In genomic region chr2:174325932-174326879, GRCh38 we compare ENCODE assay signal across 8 cellular contexts. TPM values are rescaled to one million over a fixed set of nuclear protein-coding genes. Genes with fewer than 3 reads are reported as not detected.
DNase-seq lines count a peak whose midpoint lies in the region; ATAC-seq and TF ChIP-seq lines count a peak whose summit lies in the region.

No MANE protein-coding gene starts in this region.

- peaks cover 69% of the 10 kb centered on the region for H3K27me3 ChIP-seq in H7 (ENCODE audit: control insufficient read depth, insufficient read depth, low read length)

- no peaks in the 10 kb centered on the region for H3K36me3 ChIP-seq in H7 (replicated peaks; ENCODE audit: control insufficient read depth, insufficient read depth, low read length)

- H3K4me3 ChIP-seq in H7 (ENCODE audit: insufficient read depth, low read depth, low read length), result peak overlapping the region; percentile 57

- peaks cover 71% of the 10 kb centered on the region for H3K27me3 Mint-ChIP-seq in activated CD8-positive, alpha-beta T cell treated with anti-CD3 and anti-CD28 coated beads for 36 hours

- intact Hi-C loops in activated CD8-positive, alpha-beta T cell treated with anti-CD3 and anti-CD28 coated beads for 36 hours (cut with micrococcal nuclease), result no loop called here
- intact Hi-C loops in posterior vena cava (cut with DNase I), result no loop called here

- no peak for TF ChIP-seq CTCF in activated CD8-positive, alpha-beta T cell treated with anti-CD3 and anti-CD28 coated beads for 36 hours (IDR thresholded peaks at IDR 0.05)

- H3K27ac Mint-ChIP-seq in activated CD8-positive, alpha-beta T cell treated with anti-CD3 and anti-CD28 coated beads for 36 hours, result no peak overlapping the region

- POLR2A ChIA-PET in activated CD8-positive, alpha-beta T cell treated with anti-CD3 and anti-CD28 coated beads for 36 hours (lab: Charles Lee), result interaction anchor here (0.6 to 2.1 kb wide), 3 partner anchors 8 to 180 kb away, joined by 3 to 9 read pairs (median 4); partner anchors contain the start of gene SP9

- H3K36me3 Mint-ChIP-seq in activated CD8-positive, alpha-beta T cell treated with anti-CD3 and anti-CD28 coated beads for 36 hours (ENCODE audit: low read depth), result no peaks in the 10 kb centered on the region

- CTCF ChIA-PET in activated CD8-positive, alpha-beta T cell treated with anti-CD3 and anti-CD28 coated beads for 36 hours (lab: Charles Lee), result interaction anchor here (0.7 to 2.7 kb wide), 9 partner anchors 11 to 923 kb away, joined by 3 to 36 read pairs (median 3); no protein-coding TSS in a partner anchor

- H3K4me1 Mint-ChIP-seq in activated CD8-positive, alpha-beta T cell treated with anti-CD3 and anti-CD28 coated beads for 36 hours (ENCODE audit: low read depth), result peaks cover 20% of the 10 kb centered on the region

- peak; percentile 39 for DNase-seq in AG20443 (ENCODE audit: low spot score)
- DNase-seq in H7, result peak; percentile 81
- peak; percentile 39 for DNase-seq in activated CD8-positive, alpha-beta T cell treated with anti-CD3 and anti-CD28 coated beads for 36 hours
- peak; percentile 35 for DNase-seq in germinal center (ENCODE audit: low spot score)
- peak; percentile 82 for DNase-seq in posterior vena cava (ENCODE audit: low spot score)
- DNase-seq in RPMI8226, result no peak
- DNase-seq in NCI-H1417 treated with DMSO at 0.1 percent for 48 hours (lab: John Stamatoyannopoulos, UW), result no peak

- no peaks in the 10 kb centered on the region for H3K9me3 Mint-ChIP-seq in activated CD8-positive, alpha-beta T cell treated with anti-CD3 and anti-CD28 coated beads for 36 hours

- peak; percentile 49 for ATAC-seq in activated CD8-positive, alpha-beta T cell treated with anti-CD3 and anti-CD28 coated beads for 36 hours
- ATAC-seq in GM21381 (IDR thresholded peaks at IDR 0.05; ENCODE audit: unreplicated experiment), result no peak

- peak overlapping the region; percentile 55 for H3K4me3 Mint-ChIP-seq in activated CD8-positive, alpha-beta T cell treated with anti-CD3 and anti-CD28 coated beads for 36 hours

RNA-seq across cellular contexts. Expression of gene SP9, which starts 8.5 kb away (rescaled TPM):
- 0.10 and 0.15 TPM in 2 replicates for total RNA-seq in H7 (2014; rRNA removed; shearing (Covaris generic))
- not detected for total RNA-seq in activated CD8-positive, alpha-beta T cell treated with anti-CD3 and anti-CD28 coated beads for 36 hours
- not detected for total RNA-seq in posterior vena cava

Comparison
In these comparisons a context has a peak if more than half of its experiments do, and no peak if none do; other contexts are left out.
1. DNase-seq: peak in AG20443 (single experiment), H7 (single experiment), activated CD8-positive, alpha-beta T cell treated with anti-CD3 and anti-CD28 coated beads for 36 hours (single experiment), germinal center (single experiment) and posterior vena cava (single experiment); none in RPMI8226 (single experiment) and NCI-H1417 treated with DMSO at 0.1 percent for 48 hours (single experiment).